Comparison of ENCODE assay signal across 1 cellular context in the genomic region with DNA sequence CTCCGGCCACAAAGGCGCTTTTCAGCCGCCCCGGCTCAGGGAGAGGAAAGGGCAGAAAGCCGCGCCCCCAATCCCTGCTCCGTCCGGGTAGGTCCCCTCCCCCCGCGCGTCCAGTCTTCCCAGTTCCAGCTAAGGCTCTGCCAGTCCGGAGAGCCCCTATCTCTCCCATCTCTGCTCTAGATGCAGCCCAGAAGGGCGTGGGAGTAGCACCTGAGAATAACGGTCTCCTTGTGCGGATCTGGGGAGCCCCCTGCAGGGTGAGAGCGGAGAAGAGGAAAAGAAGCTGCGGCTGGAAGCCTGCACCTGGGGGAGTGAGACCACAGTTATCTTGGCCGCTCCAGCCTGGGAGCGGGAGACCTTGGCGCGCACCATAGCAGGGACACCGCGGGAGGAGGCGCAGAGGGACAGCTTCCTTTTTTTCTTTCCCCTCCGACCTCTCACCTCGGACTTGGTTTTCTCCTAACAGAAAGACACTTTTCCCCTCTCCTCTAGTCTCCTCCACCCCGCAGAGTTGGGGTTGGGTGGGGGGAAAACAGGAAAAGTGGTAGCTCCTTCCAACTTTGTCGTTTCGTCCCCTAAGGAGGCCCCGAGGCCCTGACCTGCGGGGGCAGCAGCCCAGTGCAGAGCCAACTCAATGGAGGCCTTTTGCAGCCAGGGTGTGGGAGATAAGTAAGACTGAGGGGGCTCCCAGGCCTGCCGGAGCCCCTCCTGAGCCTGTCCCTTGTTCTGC.
TF ChIP-seq lines count a peak whose summit lies in the region.

No MANE protein-coding gene starts in this region.

TF ChIP-seq in SK-N-SH treated with all-trans-retinoic acid at 6 μM for 48 hours, 23 proteins besides CTCF, POLR2A, EP300 and RAD21 (continued from another document):
- TF ChIP-seq TSHZ2 (CRISPR knock-in tag; IDR thresholded peaks at IDR 0.05) (no peak), GLIS3 (CRISPR knock-in tag; IDR thresholded peaks at IDR 0.05) (no peak), ESRRG (CRISPR knock-in tag; IDR thresholded peaks at IDR 0.05) (no peak), BACH2 (CRISPR knock-in tag; IDR thresholded peaks at IDR 0.05; ENCODE audit: borderline replicate concordance) (no peak), TOX (CRISPR knock-in tag; IDR thresholded peaks at IDR 0.05; ENCODE audit: borderline replicate concordance) (no peak), RARB (CRISPR knock-in tag; IDR thresholded peaks at IDR 0.05) (no peak), ZNF565 (CRISPR knock-in tag; conservative IDR thresholded peaks at IDR 0.05; ENCODE audit: low read depth) (no peak), ARNTL (CRISPR knock-in tag; IDR thresholded peaks at IDR 0.05; ENCODE audit: borderline replicate concordance, low read depth) (no peak), CREB5 (CRISPR knock-in tag; IDR thresholded peaks at IDR 0.05; ENCODE audit: low read depth) (no peak), TCF4 (CRISPR knock-in tag; IDR thresholded peaks at IDR 0.05; ENCODE audit: borderline replicate concordance) (no peak), CSDC2 (CRISPR knock-in tag; IDR thresholded peaks at IDR 0.05) (no peak)
- TF ChIP-seq, protein P1, sequence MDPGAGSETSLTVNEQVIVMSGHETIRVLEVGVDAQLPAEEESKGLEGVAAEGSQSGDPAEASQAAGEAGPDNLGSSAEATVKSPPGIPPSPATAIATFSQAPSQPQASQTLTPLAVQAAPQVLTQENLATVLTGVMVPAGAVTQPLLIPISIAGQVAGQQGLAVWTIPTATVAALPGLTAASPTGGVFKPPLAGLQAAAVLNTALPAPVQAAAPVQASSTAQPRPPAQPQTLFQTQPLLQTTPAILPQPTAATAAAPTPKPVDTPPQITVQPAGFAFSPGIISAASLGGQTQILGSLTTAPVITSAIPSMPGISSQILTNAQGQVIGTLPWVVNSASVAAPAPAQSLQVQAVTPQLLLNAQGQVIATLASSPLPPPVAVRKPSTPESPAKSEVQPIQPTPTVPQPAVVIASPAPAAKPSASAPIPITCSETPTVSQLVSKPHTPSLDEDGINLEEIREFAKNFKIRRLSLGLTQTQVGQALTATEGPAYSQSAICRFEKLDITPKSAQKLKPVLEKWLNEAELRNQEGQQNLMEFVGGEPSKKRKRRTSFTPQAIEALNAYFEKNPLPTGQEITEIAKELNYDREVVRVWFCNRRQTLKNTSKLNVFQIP (CRISPR knock-in tag; IDR thresholded peaks at IDR 0.05; ENCODE audit: borderline replicate concordance, low read depth): no peak
